ENCODE assay signal across 15 cellular contexts in the genomic region with DNA sequence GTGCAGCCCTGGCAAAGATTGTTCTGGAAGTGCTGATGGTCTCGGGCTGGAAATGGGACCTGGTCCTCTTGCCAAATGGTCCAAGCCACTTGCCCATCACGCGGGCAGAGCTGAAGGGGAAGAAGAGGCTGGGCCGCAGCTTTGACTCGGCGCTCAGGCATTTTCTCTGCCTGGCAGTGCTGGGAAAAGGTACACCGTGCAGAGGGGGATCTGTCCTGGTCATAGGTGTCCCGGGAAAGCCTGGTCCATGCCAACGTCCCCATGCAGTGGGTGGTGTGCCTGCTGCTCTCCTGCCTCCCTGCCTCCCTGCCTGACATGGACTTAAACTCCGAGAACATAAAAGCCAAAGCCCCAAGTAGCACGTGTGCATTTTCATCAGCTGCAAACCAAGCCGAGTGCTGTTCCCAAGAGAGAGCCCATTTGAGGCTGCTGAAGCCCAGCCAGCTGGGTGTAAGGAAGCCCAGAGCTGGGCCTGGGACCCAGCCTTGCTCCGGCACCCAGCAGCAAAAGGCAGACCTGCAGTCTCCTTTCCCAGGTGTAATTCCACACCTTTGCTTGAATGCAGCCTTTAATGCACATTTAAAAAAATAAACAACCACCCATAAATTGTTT.
DNase-seq lines count a peak whose midpoint lies in the region; TF ChIP-seq lines count a peak whose summit lies in the region.
"Had no signal": no experiment of that assay in that cellular context is flagged by ENCODE, and none has a peak within 500 bp of the region (broad histone marks: within the 10 kb centered on the region; RNA-seq: fewer than 3 reads in every experiment).

No MANE protein-coding gene starts in this region.

- H2BK12ac ChIP-seq in neuronal stem cell (ENCODE audit: low read length): no peak overlapping the region

- H3K79me2 ChIP-seq in smooth muscle cell (ENCODE audit: low read depth): no peaks in the 10 kb centered on the region

- peak overlapping the region; percentile 58 for H3K9ac ChIP-seq in BLaER1
- no peak overlapping the region for H3K9ac ChIP-seq in neuronal stem cell (ENCODE audit: low read depth, low read length, poor library complexity)
- no peak overlapping the region for H3K9ac ChIP-seq in smooth muscle cell (ENCODE audit: low read depth)

- no CpG with 5 or more reads among the region's 13 CpGs for WGBS in neuronal stem cell (ENCODE audit: extremely low coverage in 2 of 2, insufficient read length in 2 of 2, insufficient replicate concordance in 1 of 2), 2 donors
- 89% methylated on average over 13 of the region's 13 CpGs for WGBS in smooth muscle cell (ENCODE audit: low lambda C conversion rate)

- TF ChIP-seq CTCF in smooth muscle cell (IDR thresholded peaks at IDR 0.05; ENCODE audit: borderline replicate concordance, insufficient read depth, poor library complexity, severe bottlenecking): no peak

- H2BK15ac ChIP-seq in neuronal stem cell (ENCODE audit: low read length): no peak overlapping the region

- H3K27ac ChIP-seq in BLaER1: peak overlapping the region; percentile 83
- H3K27ac ChIP-seq in neuronal stem cell (replicated peaks; ENCODE audit: low read length): no peak overlapping the region
- no peak overlapping the region for H3K27ac ChIP-seq in SJCRH30
- H3K27ac ChIP-seq in smooth muscle cell (ENCODE audit: low read depth): no peak overlapping the region
- H3K27ac ChIP-seq: HL-60 had no signal

- H3K79me1 ChIP-seq in neuronal stem cell (ENCODE audit: low read depth, low read length): no peaks in the 10 kb centered on the region

- peaks cover 99% of the 10 kb centered on the region for H3K4me1 ChIP-seq in BLaER1
- no peaks in the 10 kb centered on the region for H3K4me1 ChIP-seq in neuronal stem cell (ENCODE audit: control insufficient read depth in 2 of 2, insufficient read depth in 1 of 2, low read depth in 1 of 2, low read length in 2 of 2)
- H3K4me1 ChIP-seq in SJCRH30: no peaks in the 10 kb centered on the region
- no peaks in the 10 kb centered on the region for H3K4me1 ChIP-seq in smooth muscle cell (ENCODE audit: low read depth)

- peaks cover 61% of the 10 kb centered on the region for H3K36me3 ChIP-seq in BLaER1
- no peaks in the 10 kb centered on the region for H3K36me3 ChIP-seq in neuronal stem cell (replicated peaks in 1 of 2; ENCODE audit: control insufficient read depth in 2 of 2, insufficient read depth in 2 of 2, low read length in 2 of 2)
- H3K36me3 ChIP-seq in SJCRH30: no peaks in the 10 kb centered on the region
- H3K36me3 ChIP-seq in smooth muscle cell (ENCODE audit: low read depth): no peaks in the 10 kb centered on the region

- H3K23ac ChIP-seq in neuronal stem cell (ENCODE audit: low read depth, low read length, poor library complexity): no peak overlapping the region

- peak overlapping the region; percentile 56 for H3K4me3 ChIP-seq in BLaER1
- peak overlapping the region in 1 of 2 donors; percentile 23 for H3K4me3 ChIP-seq in neuronal stem cell (ENCODE audit: low read length in 2 of 2)
- no peak overlapping the region for H3K4me3 ChIP-seq in SJCRH30
- no peak overlapping the region for H3K4me3 ChIP-seq in smooth muscle cell

- H2AK5ac ChIP-seq in neuronal stem cell (ENCODE audit: low read depth, low read length): peak overlapping the region; percentile 27

- no peak overlapping the region for H2BK120ac ChIP-seq in neuronal stem cell (ENCODE audit: low read depth, low read length)

- no peak overlapping the region for H2AFZ ChIP-seq in neuronal stem cell (ENCODE audit: low read length)
- no peak overlapping the region for H2AFZ ChIP-seq in smooth muscle cell (ENCODE audit: low read depth)

- H3K4me2 ChIP-seq in BLaER1 (peak overlapping the region; percentile 97), neuronal stem cell (ENCODE audit: insufficient read depth, low read length, poor library complexity, severe bottlenecking) (no peak overlapping the region), smooth muscle cell (no peak overlapping the region)

- no peak overlapping the region for H4K8ac ChIP-seq in neuronal stem cell (ENCODE audit: low read depth, low read length)

- H4K20me1 ChIP-seq in BLaER1 (no peaks in the 10 kb centered on the region), smooth muscle cell (ENCODE audit: low read depth) (no peaks in the 10 kb centered on the region)

- DNase-seq in NCI-H1436 (lab: John Stamatoyannopoulos, UW) (peak; percentile 90), NCI-H2107 treated with DMSO at 0.1 percent for 48 hours (lab: John Stamatoyannopoulos, UW; ENCODE audit: unreplicated experiment) (peak; percentile 66), neuronal stem cell (ENCODE audit: low spot score) (no peak), UCSD-AML1 (lab: John Stamatoyannopoulos, UW; ENCODE audit: unreplicated experiment) (no peak), SJCRH30 (no peak), smooth muscle cell (lab: John Stamatoyannopoulos, UW; ENCODE audit: unreplicated experiment) (no peak)
- DNase-seq: Calu3; CD4-positive, alpha-beta memory T cell; DMS79 treated with DMSO at 0.1 percent for 48 hours; GF-D8; GOT3; H7; HFFc6 had no signal

- H3K18ac ChIP-seq in neuronal stem cell (ENCODE audit: low read length): peak overlapping the region; percentile 15

- H3K27me3 ChIP-seq in BLaER1 (no peaks in the 10 kb centered on the region), neuronal stem cell (ENCODE audit: control insufficient read depth in 3 of 3, insufficient read depth in 3 of 3, low read depth in 1 of 3, low read length in 3 of 3) (no peaks in the 10 kb centered on the region), SJCRH30 (no peaks in the 10 kb centered on the region), smooth muscle cell (ENCODE audit: low read depth) (peaks cover 3% of the 10 kb centered on the region)

- no peaks in the 10 kb centered on the region for H3F3A ChIP-seq in smooth muscle cell (ENCODE audit: low read depth)

- H4K91ac ChIP-seq in neuronal stem cell (ENCODE audit: low read depth, low read length, poor library complexity): no peak overlapping the region

- H3K9me3 ChIP-seq in BLaER1: peaks cover 17% of the 10 kb centered on the region
- H3K9me3 ChIP-seq in neuronal stem cell (replicated peaks in 1 of 2; ENCODE audit: control insufficient read depth in 2 of 2, insufficient read depth in 1 of 2, low read depth in 1 of 2, low read length in 2 of 2): peaks cover 0 to 2% of the 10 kb centered on the region in 2 donors
- H3K9me3 ChIP-seq in SJCRH30 (replicated peaks): no peaks in the 10 kb centered on the region
- H3K9me3 ChIP-seq in smooth muscle cell (replicated peaks; ENCODE audit: low read depth): no peaks in the 10 kb centered on the region

- H2BK5ac ChIP-seq in neuronal stem cell (ENCODE audit: low read length): peak overlapping the region; percentile 2

- H3K4ac ChIP-seq in neuronal stem cell (ENCODE audit: low read length): no peak overlapping the region

- peak overlapping the region; percentile 39 for H3K14ac ChIP-seq in neuronal stem cell (ENCODE audit: low read length)

Comparison
In these comparisons a context has a peak if more than half of its experiments do, and no peak if none do; other contexts are left out.
1. DNase-seq: peak in NCI-H1436 (single experiment) and NCI-H2107 treated with DMSO at 0.1 percent for 48 hours (single experiment); none in neuronal stem cell (single experiment), UCSD-AML1 (single experiment), SJCRH30 (0 of 2) and smooth muscle cell (single experiment).